16 cellular contexts compared by ENCODE assay signal in genomic region chr11:13927496-13927895, GRCh38.
"Had no signal": no experiment of that assay in that cellular context is flagged by ENCODE, and none has a peak within 500 bp of the region (broad histone marks: within the 10 kb centered on the region; RNA-seq: fewer than 3 reads in every experiment).

No MANE protein-coding gene starts in this region.

- H3K4me1 ChIP-seq: gastrocnemius medialis had no signal

- H3K27me3 ChIP-seq: esophagus muscularis mucosa, gastrocnemius medialis, neural progenitor cell, ovary, right lobe of liver, testis, tibial nerve, upper lobe of right lung, vagina had no signal

- DNase-seq: effector memory CD8-positive, alpha-beta T cell; gastrocnemius medialis; glutamatergic neuron; mammary epithelial cell; natural killer cell; ovary; right lobe of liver; stimulated activated CD4-positive, alpha-beta T cell treated with anti-CD3 and anti-CD28 coated beads, Interleukin-4, amount 100 ng/mL, for 1 hour; stimulated activated CD8-positive, alpha-beta memory T cell treated with anti-CD3 and anti-CD28 coated beads, Interleukin-4, amount 100 ng/mL, for 48 hours; testis; upper lobe of right lung had no signal

- H3K27ac ChIP-seq: epithelial cell of prostate, esophagus muscularis mucosa, gastrocnemius medialis, neural progenitor cell, ovary, right lobe of liver, testis, tibial nerve, upper lobe of right lung, vagina had no signal

- H3K4me3 ChIP-seq: esophagus muscularis mucosa, gastrocnemius medialis, neural progenitor cell, ovary, right lobe of liver, testis, tibial nerve, upper lobe of right lung, vagina had no signal

- H3K9me3 ChIP-seq: gastrocnemius medialis, ovary, right lobe of liver, testis, tibial nerve, upper lobe of right lung, vagina had no signal

- H3K36me3 ChIP-seq: esophagus muscularis mucosa, gastrocnemius medialis, neural progenitor cell, ovary, right lobe of liver, tibial nerve, upper lobe of right lung, vagina had no signal
